ENCODE assay signal across 8 cellular contexts in the genomic region with DNA sequence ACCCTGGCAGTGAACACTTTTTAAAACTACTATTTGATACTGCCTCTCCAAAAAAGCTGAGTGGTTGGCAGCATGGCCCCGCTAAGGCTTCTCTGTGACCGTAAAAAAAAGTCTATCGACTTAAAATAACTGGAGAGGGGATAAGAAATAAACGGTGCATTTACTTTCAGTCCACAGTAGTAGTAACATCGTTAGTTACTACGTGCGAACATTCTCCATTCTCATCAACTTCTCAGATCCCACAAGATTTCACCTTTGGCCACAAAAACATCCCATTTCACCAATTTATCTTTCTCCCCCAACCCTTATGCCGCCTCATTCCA. TPM values are rescaled to one million over a fixed set of nuclear protein-coding genes. Genes with fewer than 3 reads are reported as not detected.
A peak's percentile ranks its signal among the peaks of the same experiment; 100 is the strongest.
DNase-seq lines count a peak whose midpoint lies in the region; ATAC-seq lines count a peak whose summit lies in the region.

No MANE protein-coding gene starts in this region.

- peak overlapping the region; percentile 90 for H3K9ac ChIP-seq in iPS-15b (ENCODE audit: low read depth, low read length)

- no peak for DNase-seq in activated T-cell treated with anti-CD3 and anti-CD28 coated beads, Interleukin-2, amount 50 U/mL, for 24 hours
- no peak for DNase-seq in activated T-cell treated with anti-CD3 and anti-CD28 coated beads, Interleukin-2, amount 50 U/mL, for 48 hours
- DNase-seq in substantia nigra (lab: John Stamatoyannopoulos, UW) (no peak), hepatic stellate cell (ENCODE audit: low spot score) (no peak)
- no peak for DNase-seq in activated effector memory CD4-positive, alpha-beta T cell treated with anti-CD3 and anti-CD28 coated beads, Interleukin-2, amount 50 U/mL, for 16 hours

- H3K27me3 Mint-ChIP-seq in activated T-cell treated with anti-CD3 and anti-CD28 coated beads, Interleukin-2, amount 50 U/mL, for 24 hours, result no peaks in the 10 kb centered on the region
- H3K27me3 Mint-ChIP-seq in activated T-helper 17 cell treated with anti-CD3 and anti-CD28 coated beads, Interleukin-2, amount 50 U/mL, for 72 hours, result no peaks in the 10 kb centered on the region

- H3K27ac ChIP-seq in substantia nigra (ENCODE audit: low read depth, low read length, poor library complexity, severe bottlenecking), result peak overlapping the region; percentile 83

- peak overlapping the region; percentile 93 for H3K27ac Mint-ChIP-seq in activated T-cell treated with anti-CD3 and anti-CD28 coated beads, Interleukin-2, amount 50 U/mL, for 24 hours
- H3K27ac Mint-ChIP-seq in activated T-helper 17 cell treated with anti-CD3 and anti-CD28 coated beads, Interleukin-2, amount 50 U/mL, for 72 hours, result peak overlapping the region; percentile 90

- ATAC-seq in HG03135 (IDR thresholded peaks at IDR 0.05; ENCODE audit: unreplicated experiment), result peak; percentile 26
- ATAC-seq in activated T-helper 17 cell treated with anti-CD3 and anti-CD28 coated beads, Interleukin-2, amount 50 U/mL, for 72 hours (replicated peaks), result peak; percentile 39

- H3K9me3 ChIP-seq in iPS-15b (ENCODE audit: control insufficient read depth, insufficient read depth, low read length), result no peaks in the 10 kb centered on the region

- H3K4me3 ChIP-seq in iPS-15b (ENCODE audit: low read depth, low read length), result peak overlapping the region; percentile 95

- H3K36me3 Mint-ChIP-seq in activated T-cell treated with anti-CD3 and anti-CD28 coated beads, Interleukin-2, amount 50 U/mL, for 24 hours (ENCODE audit: low read depth), result peaks cover 46% of the 10 kb centered on the region
- H3K36me3 Mint-ChIP-seq in activated T-helper 17 cell treated with anti-CD3 and anti-CD28 coated beads, Interleukin-2, amount 50 U/mL, for 72 hours (ENCODE audit: low read depth), result peaks cover 48% of the 10 kb centered on the region

- no peaks in the 10 kb centered on the region for H3K27me3 ChIP-seq in iPS-15b (ENCODE audit: control insufficient read depth, insufficient read depth, low read length)

- H3K9me3 Mint-ChIP-seq in activated T-cell treated with anti-CD3 and anti-CD28 coated beads, Interleukin-2, amount 50 U/mL, for 24 hours, result no peaks in the 10 kb centered on the region
- no peaks in the 10 kb centered on the region for H3K9me3 Mint-ChIP-seq in activated T-helper 17 cell treated with anti-CD3 and anti-CD28 coated beads, Interleukin-2, amount 50 U/mL, for 72 hours

- H3K4me1 Mint-ChIP-seq in activated T-cell treated with anti-CD3 and anti-CD28 coated beads, Interleukin-2, amount 50 U/mL, for 24 hours (ENCODE audit: low read depth), result peaks cover 49% of the 10 kb centered on the region
- peaks cover 27% of the 10 kb centered on the region for H3K4me1 Mint-ChIP-seq in activated T-helper 17 cell treated with anti-CD3 and anti-CD28 coated beads, Interleukin-2, amount 50 U/mL, for 72 hours

- H3K4me1 ChIP-seq in iPS-15b (ENCODE audit: control insufficient read depth, insufficient read depth, low read length), result peaks cover 15% of the 10 kb centered on the region

- peak overlapping the region; percentile 89 for H3K4me3 Mint-ChIP-seq in activated T-cell treated with anti-CD3 and anti-CD28 coated beads, Interleukin-2, amount 50 U/mL, for 24 hours
- H3K4me3 Mint-ChIP-seq in activated T-helper 17 cell treated with anti-CD3 and anti-CD28 coated beads, Interleukin-2, amount 50 U/mL, for 72 hours, result peak overlapping the region; percentile 89

- peaks cover under 1% of the 10 kb centered on the region for H3K36me3 ChIP-seq in iPS-15b (ENCODE audit: control insufficient read depth, insufficient read depth, low read length)

RNA-seq across cellular contexts. Expression of gene EXOSC9, which starts 0.5 kb away (rescaled TPM):
- total RNA-seq in activated T-helper 17 cell treated with anti-CD3 and anti-CD28 coated beads, Interleukin-2, amount 50 U/mL, for 72 hours, result 10 to 100 TPM; 52.1 to 65.9 TPM

RNA-seq across cellular contexts. Expression of gene CCNA2, which starts 23.1 kb away (rescaled TPM):
- 10 to 100 TPM; 59.5 to 86.2 TPM for total RNA-seq in activated T-helper 17 cell treated with anti-CD3 and anti-CD28 coated beads, Interleukin-2, amount 50 U/mL, for 72 hours

RNA-seq across cellular contexts. Expression of gene SMIM43, which starts 35.6 kb away (rescaled TPM):
- total RNA-seq in activated T-helper 17 cell treated with anti-CD3 and anti-CD28 coated beads, Interleukin-2, amount 50 U/mL, for 72 hours, result under 1 TPM in 1 of 2 donors, not detected in 1; 0.15 TPM
